11 cellular contexts compared by ENCODE assay signal in the genomic region with DNA sequence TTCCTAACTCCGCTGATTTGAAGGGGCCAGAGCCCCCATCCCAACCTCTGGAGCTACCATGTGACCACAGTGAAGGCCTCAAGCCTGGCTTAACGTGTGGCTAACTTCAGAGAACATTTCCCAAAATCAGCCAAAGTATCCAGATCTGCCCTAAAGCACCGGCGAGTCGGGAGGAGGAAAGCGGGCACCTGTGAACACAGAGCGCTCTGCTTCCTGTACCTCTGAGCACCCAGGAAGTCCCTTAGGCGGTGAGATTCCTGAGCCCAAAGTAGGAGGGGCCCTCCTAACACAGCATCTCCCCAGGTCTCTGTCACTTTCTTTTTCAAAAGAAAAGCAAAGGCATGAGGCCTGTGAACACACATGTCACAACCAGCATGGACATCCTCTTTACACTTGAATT. TPM values are rescaled to one million over a fixed set of nuclear protein-coding genes. Genes with fewer than 3 reads are reported as not detected.
DNase-seq lines count a peak whose midpoint lies in the region; ATAC-seq and TF ChIP-seq lines count a peak whose summit lies in the region.
"Had no signal": no experiment of that assay in that cellular context is flagged by ENCODE, and none has a peak within 500 bp of the region (broad histone marks: within the 10 kb centered on the region; RNA-seq: fewer than 3 reads in every experiment).

No MANE protein-coding gene starts in this region.

- H3K9me3 ChIP-seq in BE2C (no peaks in the 10 kb centered on the region), neutrophil (no peaks in the 10 kb centered on the region), uterus (no peaks in the 10 kb centered on the region), prostate gland (no peaks in the 10 kb centered on the region)

- intact Hi-C loops in uterus (cut with DNase I; ENCODE audit: low total_unique reads) (no loop called here), prostate gland (cut with DNase I) (loop anchor here (5.0 to 10.0 kb wide), 2 partner anchors 229 to 1096 kb away; no protein-coding TSS in a partner anchor)

- 83% methylated on average over 8 of the region's 8 CpGs for WGBS in prostate gland

- no peak for ATAC-seq in GM19328 (IDR thresholded peaks at IDR 0.05; ENCODE audit: unreplicated experiment)

- peak overlapping the region; percentile 59; the same call in 1 of the 2 replicates for H3K4me3 ChIP-seq in BE2C (ENCODE audit: low read depth, low read length)
- H3K4me3 ChIP-seq in coronary artery: peak overlapping the region; percentile 99
- peak overlapping the region; percentile 76 to 78 for H3K4me3 ChIP-seq in neutrophil (ENCODE audit: low read depth in 1 of 2, low read length in 1 of 2)
- peak overlapping the region in 1 of 2 donors; percentile 70 for H3K4me3 ChIP-seq in uterus
- no peak overlapping the region for H3K4me3 ChIP-seq in prostate gland

- TF ChIP-seq POLR2A in uterus (IDR thresholded peaks at IDR 0.05) (no peak), prostate gland (IDR thresholded peaks at IDR 0.05) (no peak)

- peaks cover 6% of the 10 kb centered on the region for H3K27me3 ChIP-seq in BE2C
- H3K27me3 ChIP-seq in neutrophil: no peaks in the 10 kb centered on the region
- H3K27me3 ChIP-seq in uterus: no peaks in the 10 kb centered on the region
- no peaks in the 10 kb centered on the region for H3K27me3 ChIP-seq in prostate gland (replicated peaks; ENCODE audit: insufficient read depth)

- TF ChIP-seq CTCF in BE2C (IDR thresholded peaks at IDR 0.05; ENCODE audit: low read depth, low read length) (no peak), coronary artery (IDR thresholded peaks at IDR 0.05) (no peak), neutrophil (IDR thresholded peaks at IDR 0.05) (peak; percentile 10), uterus (IDR thresholded peaks at IDR 0.05) (no peak), prostate gland (IDR thresholded peaks at IDR 0.05) (no peak)

- H3K36me3 ChIP-seq in BE2C: no peaks in the 10 kb centered on the region
- peaks cover 5% of the 10 kb centered on the region for H3K36me3 ChIP-seq in neutrophil
- no peaks in the 10 kb centered on the region for H3K36me3 ChIP-seq in uterus
- no peaks in the 10 kb centered on the region for H3K36me3 ChIP-seq in prostate gland

- H3K27ac ChIP-seq in coronary artery (no peak overlapping the region), neutrophil (peak overlapping the region; percentile 93), uterus (peak overlapping the region in 1 of 2 donors; percentile 85), prostate gland (no peak overlapping the region)

- H3K4me1 ChIP-seq in BE2C: peaks cover 6% of the 10 kb centered on the region; the same call in 1 of the 2 replicates
- peaks cover 73 to 79% of the 10 kb centered on the region in 2 experiments for H3K4me1 ChIP-seq in neutrophil (ENCODE audit: control insufficient read depth in 1 of 2, insufficient read depth in 1 of 2, low read depth in 1 of 2, low read length in 1 of 2)
- no peaks in the 10 kb centered on the region for H3K4me1 ChIP-seq in uterus
- H3K4me1 ChIP-seq in prostate gland (replicated peaks): no peaks in the 10 kb centered on the region

- no peak for DNase-seq in BE2C
- peak; percentile 47 for DNase-seq in T-helper 9 cell
- DNase-seq in coronary artery (ENCODE audit: low spot score): no peak
- no peak for DNase-seq in LoVo (ENCODE audit: low spot score)
- no peak for DNase-seq in uterus
- no peak for DNase-seq in prostate gland (ENCODE audit: low spot score)

RNA-seq across cellular contexts. Expression of gene EIF4E3, which starts 0.9 kb away (rescaled TPM):
- 0.88 TPM for polyA plus RNA-seq in BE2C (2012; ENCODE audit: insufficient read depth, insufficient read length, low read depth)
- 10 to 100 TPM; 12.4 to 52.2 (median 23.0) TPM for total RNA-seq in uterus
- 10 to 100 TPM; 19.2 to 26.0 TPM for total RNA-seq in prostate gland

RNA-seq across cellular contexts. Expression of gene GPR27, which starts 27.5 kb away (rescaled TPM):
- 17.7 TPM for polyA plus RNA-seq in BE2C (2012; ENCODE audit: insufficient read depth, insufficient read length, low read depth)
- total RNA-seq in uterus: 1 to 10 TPM in 3 of 4 donors, under 1 TPM in 1; under 0.01 to 9.7 (median 4.4) TPM
- total RNA-seq in prostate gland: 10 to 100 TPM; 11.2 to 29.1 TPM
- total RNA-seq: LHCN-M2, myocyte had no signal

RNA-seq across cellular contexts. Expression of gene PROK2, which starts 58.8 kb away (rescaled TPM):
- not detected for polyA plus RNA-seq in BE2C (2012; ENCODE audit: insufficient read depth, insufficient read length, low read depth)
- total RNA-seq in uterus: not detected
- 1 to 10 TPM in 1 of 2 donors, not detected in 1; 2.3 TPM for total RNA-seq in prostate gland
- total RNA-seq: LHCN-M2, myocyte, SK-MEL-5 had no signal

Comparison
In these comparisons a context has a peak if more than half of its experiments do, and no peak if none do; other contexts are left out.
1. H3K4me3 ChIP-seq: peak in BE2C (single experiment), coronary artery (single experiment) and neutrophil (2 of 2); none in prostate gland (0 of 2).